In genomic region chr7:35468606-35469005, GRCh38 we compare ENCODE assay signal across 19 cellular contexts.
DNase-seq lines count a peak whose midpoint lies in the region; ATAC-seq and TF ChIP-seq lines count a peak whose summit lies in the region.
"Had no signal": no experiment of that assay in that cellular context is flagged by ENCODE, and none has a peak within 500 bp of the region (broad histone marks: within the 10 kb centered on the region; RNA-seq: fewer than 3 reads in every experiment).

No MANE protein-coding gene starts in this region.

- H3K9me3 ChIP-seq in HCT116 (ENCODE audit: control insufficient read depth in 1 of 2, insufficient read depth in 1 of 2, low read depth in 1 of 2, low read length in 2 of 2) = no peaks in the 10 kb centered on the region
- H3K9me3 ChIP-seq in trophoblast cell (ENCODE audit: insufficient read depth, low read depth, low read length) = peaks cover 2% of the 10 kb centered on the region
- H3K9me3 ChIP-seq: A549, Caco-2 had no signal

- DNase-seq in HCT116 (ENCODE audit: low read depth, low spot score) (no peak), islet precursor cell (peak; percentile 52), trophoblast cell (peak; percentile 74 to 93), ureter (ENCODE audit: low spot score) (no peak), natural killer cell (no peak)
- DNase-seq: 8988T; AML-193; Caco-2; Calu3; CD4-positive, alpha-beta T cell; CD8-positive, alpha-beta T cell; DMS79 treated with DMSO at 0.1 percent for 48 hours; GDM1 had no signal

- no peak for ATAC-seq in HCT116
- no peak for ATAC-seq in GM21515 (IDR thresholded peaks at IDR 0.05; ENCODE audit: unreplicated experiment)
- no peak for ATAC-seq in natural killer cell
- ATAC-seq: CD8-positive, alpha-beta T cell; GM12878 had no signal

- H3K79me2 ChIP-seq in HCT116 (ENCODE audit: insufficient read depth, low read length) (no peaks in the 10 kb centered on the region), trophoblast cell (ENCODE audit: control insufficient read depth, insufficient read depth, low read length, poor library complexity) (no peaks in the 10 kb centered on the region)

- no peak overlapping the region for H3K27ac Mint-ChIP-seq in natural killer cell
- H3K27ac Mint-ChIP-seq: B cell; CD4-positive, alpha-beta T cell; CD8-positive, alpha-beta T cell had no signal

- H3K14ac ChIP-seq in trophoblast cell (ENCODE audit: low read length) = no peak overlapping the region

- POLR2A ChIA-PET in HCT116 (lab: Charles Lee) = no interaction called here

- no peak overlapping the region for H3K4me3 ChIP-seq in HCT116 (replicated peaks in 1 of 2; ENCODE audit: low read depth in 1 of 2, low read length in 2 of 2)
- no peak overlapping the region for H3K4me3 ChIP-seq in trophoblast cell (ENCODE audit: low read depth, low read length)
- H3K4me3 ChIP-seq: A549; BLaER1 treated with 17β-estradiol and CSF1 and Interleukin-3, amounts not matched to agents 10 nM and 100 nM; GM12878 had no signal

- RAD21 ChIA-PET in HCT116 (lab: Charles Lee; ENCODE audit: low non-redundant PET in 1 of 2, low total read pairs in 2 of 2, uncharacterized antibody in 2 of 2, unreplicated experiment in 2 of 2) = no interaction called here

- H4K12ac ChIP-seq in trophoblast cell (ENCODE audit: low read depth, low read length) = no peak overlapping the region

- no peak overlapping the region for H3K4ac ChIP-seq in trophoblast cell (ENCODE audit: low read depth, low read length)

- BruUV-seq in HCT116 (replicated peaks; lab: Mats Ljungman, UMichigan) = no TSS peak

- TF ChIP-seq POLR2A in HCT116 (IDR thresholded peaks at IDR 0.05; ENCODE audit: borderline replicate concordance, extremely low read depth, insufficient read depth, insufficient read length) = no peak

- peaks cover 12% of the 10 kb centered on the region for H3K79me1 ChIP-seq in trophoblast cell (ENCODE audit: low read length)

- H3K4me1 ChIP-seq in HCT116 (ENCODE audit: control insufficient read depth in 1 of 2, insufficient read depth in 2 of 2, low read length in 2 of 2) (peaks cover 10 to 19% of the 10 kb centered on the region in 2 experiments), trophoblast cell (ENCODE audit: control insufficient read depth in 1 of 2, insufficient read depth in 2 of 2, low read length in 2 of 2) (peaks cover 4 to 17% of the 10 kb centered on the region in 2 experiments)
- H3K4me1 ChIP-seq: A549, Caco-2 had no signal

- peak overlapping the region; percentile 84 for H2BK12ac ChIP-seq in trophoblast cell (ENCODE audit: low read length)

- peak overlapping the region; percentile 64 for H4K91ac ChIP-seq in trophoblast cell (ENCODE audit: low read depth, low read length)

- TF ChIP-seq CTCF in HCT116 (IDR thresholded peaks at IDR 0.05 in 2 of 3, conservative IDR thresholded peaks at IDR 0.05 in 1 of 3; ENCODE audit: borderline replicate concordance in 1 of 3, insufficient read depth in 1 of 3, low read depth in 2 of 3, low read length in 2 of 3) (no peak), natural killer cell (IDR thresholded peaks at IDR 0.05) (no peak)

- H3K36me3 Mint-ChIP-seq in natural killer cell = no peaks in the 10 kb centered on the region
- H3K36me3 Mint-ChIP-seq: CD8-positive, alpha-beta T cell had no signal

- no peak overlapping the region for H4K8ac ChIP-seq in trophoblast cell (ENCODE audit: low read depth, low read length)

- no peaks in the 10 kb centered on the region for H4K20me1 ChIP-seq in HCT116 (ENCODE audit: insufficient read depth)
- H4K20me1 ChIP-seq: BLaER1 treated with 17β-estradiol and CSF1 and Interleukin-3, amounts not matched to agents 10 nM and 100 nM had no signal

- H3K36me3 ChIP-seq in HCT116 (ENCODE audit: control insufficient read depth in 1 of 2, insufficient read depth in 2 of 2, low read length in 2 of 2) (no peaks in the 10 kb centered on the region), trophoblast cell (ENCODE audit: control insufficient read depth in 1 of 2, insufficient read depth in 2 of 2, low read length in 2 of 2) (no peaks in the 10 kb centered on the region)
- H3K36me3 ChIP-seq: BLaER1 treated with 17β-estradiol and CSF1 and Interleukin-3, amounts not matched to agents 10 nM and 100 nM had no signal

- peak overlapping the region; percentile 86 for H2AK5ac ChIP-seq in trophoblast cell (ENCODE audit: low read length)

- CTCF ChIA-PET in HCT116 (lab: Charles Lee) = no interaction called here

- peaks cover 9 to 41% of the 10 kb centered on the region in 2 donors for H3K27me3 Mint-ChIP-seq in natural killer cell (ENCODE audit: low read depth in 2 of 2)

- no peak overlapping the region for H2BK120ac ChIP-seq in trophoblast cell (ENCODE audit: insufficient read depth, low read length, poor library complexity)

- H3K4me2 ChIP-seq in HCT116 (ENCODE audit: low read length) (peak overlapping the region; percentile 41), trophoblast cell (ENCODE audit: low read length) (no peak overlapping the region)
- H3K4me2 ChIP-seq: A549; BLaER1 treated with 17β-estradiol and CSF1 and Interleukin-3, amounts not matched to agents 10 nM and 100 nM had no signal

- peak overlapping the region; percentile 5 for H2AFZ ChIP-seq in HCT116 (ENCODE audit: low read depth, low read length, poor library complexity, severe bottlenecking)
- peak overlapping the region; percentile 25 for H2AFZ ChIP-seq in trophoblast cell (ENCODE audit: insufficient read depth, low read length, poor library complexity)

- H3K27me3 ChIP-seq in HCT116 (ENCODE audit: insufficient read depth, low read length) (no peaks in the 10 kb centered on the region), trophoblast cell (ENCODE audit: insufficient read depth, low read length) (no peaks in the 10 kb centered on the region)
- H3K27me3 ChIP-seq: BLaER1 treated with 17β-estradiol and CSF1 and Interleukin-3, amounts not matched to agents 10 nM and 100 nM had no signal

- peak overlapping the region; percentile 23 for H2BK5ac ChIP-seq in trophoblast cell (ENCODE audit: low read depth, low read length, poor library complexity)

- H3K9ac ChIP-seq in HCT116 (ENCODE audit: low read length) = no peak overlapping the region
- H3K9ac ChIP-seq in trophoblast cell (ENCODE audit: low read length) = no peak overlapping the region
- H3K9ac ChIP-seq: BLaER1 treated with 17β-estradiol and CSF1 and Interleukin-3, amounts not matched to agents 10 nM and 100 nM had no signal

- no peak overlapping the region for H3K4me3 Mint-ChIP-seq in natural killer cell
- H3K4me3 Mint-ChIP-seq: B cell; CD4-positive, alpha-beta T cell; CD8-positive, alpha-beta T cell had no signal

- no peak overlapping the region for H3K23ac ChIP-seq in trophoblast cell (ENCODE audit: low read length)

- intact Hi-C loops in HCT116 (cut with micrococcal nuclease) (no loop called here), natural killer cell (cut with micrococcal nuclease) (no loop called here)

- H3K18ac ChIP-seq in trophoblast cell (ENCODE audit: low read length) = no peak overlapping the region

- H3K27ac ChIP-seq in HCT116 (ENCODE audit: low read depth, low read length) (no peak overlapping the region), trophoblast cell (ENCODE audit: low read depth, low read length) (no peak overlapping the region)
- H3K27ac ChIP-seq: A549; BLaER1 treated with 17β-estradiol and CSF1 and Interleukin-3, amounts not matched to agents 10 nM and 100 nM; C4-2B had no signal

- H3K9me3 Mint-ChIP-seq in natural killer cell = no peaks in the 10 kb centered on the region
- H3K9me3 Mint-ChIP-seq: CD4-positive, alpha-beta T cell; CD8-positive, alpha-beta T cell had no signal

- no peak for TF ChIP-seq RAD21 in HCT116 (IDR thresholded peaks at IDR 0.05; ENCODE audit: low read depth)

- no CpG with 5 or more reads among the region's 5 CpGs for WGBS in trophoblast cell (ENCODE audit: extremely low coverage, insufficient coverage, insufficient read length)

- no peaks in the 10 kb centered on the region for H3K4me1 Mint-ChIP-seq in natural killer cell

- no peaks in the 10 kb centered on the region for H3K9me2 ChIP-seq in HCT116 (ENCODE audit: insufficient read depth)

TF ChIP-seq in HCT116, 20 proteins besides CTCF, POLR2A, EP300 and RAD21 (continues in another document):
- TF ChIP-seq EZH2phosphoT487 (IDR thresholded peaks at IDR 0.05; ENCODE audit: borderline replicate concordance) (no peak), YY1 (IDR thresholded peaks at IDR 0.05; ENCODE audit: extremely low read depth, insufficient replicate concordance, low read depth, low read length) (no peak), ATF3 (IDR thresholded peaks at IDR 0.05) (no peak), TCF7L2 (IDR thresholded peaks at IDR 0.05; ENCODE audit: borderline replicate concordance, extremely low read depth, insufficient read depth, insufficient read length) (no peak)
- TF ChIP-seq, protein P1, sequence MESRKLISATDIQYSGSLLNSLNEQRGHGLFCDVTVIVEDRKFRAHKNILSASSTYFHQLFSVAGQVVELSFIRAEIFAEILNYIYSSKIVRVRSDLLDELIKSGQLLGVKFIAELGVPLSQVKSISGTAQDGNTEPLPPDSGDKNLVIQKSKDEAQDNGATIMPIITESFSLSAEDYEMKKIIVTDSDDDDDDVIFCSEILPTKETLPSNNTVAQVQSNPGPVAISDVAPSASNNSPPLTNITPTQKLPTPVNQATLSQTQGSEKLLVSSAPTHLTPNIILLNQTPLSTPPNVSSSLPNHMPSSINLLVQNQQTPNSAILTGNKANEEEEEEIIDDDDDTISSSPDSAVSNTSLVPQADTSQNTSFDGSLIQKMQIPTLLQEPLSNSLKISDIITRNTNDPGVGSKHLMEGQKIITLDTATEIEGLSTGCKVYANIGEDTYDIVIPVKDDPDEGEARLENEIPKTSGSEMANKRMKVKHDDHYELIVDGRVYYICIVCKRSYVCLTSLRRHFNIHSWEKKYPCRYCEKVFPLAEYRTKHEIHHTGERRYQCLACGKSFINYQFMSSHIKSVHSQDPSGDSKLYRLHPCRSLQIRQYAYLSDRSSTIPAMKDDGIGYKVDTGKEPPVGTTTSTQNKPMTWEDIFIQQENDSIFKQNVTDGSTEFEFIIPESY (IDR thresholded peaks at IDR 0.05; ENCODE audit: extremely low read depth, insufficient replicate concordance, low read length) = no peak

Comparison
In these comparisons a context has a peak if more than half of its experiments do, and no peak if none do; other contexts are left out.
1. DNase-seq: peak in islet precursor cell (single experiment) and trophoblast cell (2 of 2); none in HCT116 (single experiment), ureter (single experiment) and natural killer cell (single experiment).